10 cellular contexts compared by ENCODE assay signal in genomic region chr3:196609815-196610515, GRCh38. TPM values are rescaled to one million over a fixed set of nuclear protein-coding genes. Genes with fewer than 3 reads are reported as not detected.
DNase-seq lines count a peak whose midpoint lies in the region; ATAC-seq and TF ChIP-seq lines count a peak whose summit lies in the region.
"Had no signal": no experiment of that assay in that cellular context is flagged by ENCODE, and none has a peak within 500 bp of the region (broad histone marks: within the 10 kb centered on the region; RNA-seq: fewer than 3 reads in every experiment).

No MANE protein-coding gene starts in this region.

- intact Hi-C loops in activated CD4-positive, alpha-beta T cell treated with anti-CD3 and anti-CD28 coated beads for 36 hours (cut with DNase I, micrococcal nuclease), result loop anchor here (1.0 to 10.0 kb wide), 11 partner anchors 22 to 360 kb away; partner anchors contain the start of genes CEP19 (in 1 of the 2), FBXO45 (in 1 of the 2), NCBP2 (in 1 of the 2) and NRROS (in 1 of the 2)
- intact Hi-C loops in dendritic cell treated with granulocyte-macrophage colony-stimulating factor and Interleukin-4, amounts not matched to agents 40 ng/mL and 50 ng/mL, for 4 days (cut with micrococcal nuclease), result loop anchor here (1.0 to 2.0 kb wide), 2 partner anchors 31 to 75 kb away; no protein-coding TSS in a partner anchor

- peak overlapping the region; percentile 1; the same call in 1 of the 2 replicates for H3K9ac ChIP-seq in OCI-LY1 (ENCODE audit: low read length)
- H3K9ac ChIP-seq: SK-N-SH had no signal

- H3K4me2 ChIP-seq in OCI-LY1 (ENCODE audit: low read length), result peak overlapping the region; percentile 20; the same call in 1 of the 2 replicates
- H3K4me2 ChIP-seq: SK-N-SH had no signal

- no peaks in the 10 kb centered on the region for H4K20me1 ChIP-seq in OCI-LY1 (ENCODE audit: insufficient read depth, low read length)

- no peak overlapping the region for H2AFZ ChIP-seq in OCI-LY1 (ENCODE audit: low read length)

- peaks cover 8% of the 10 kb centered on the region for H3K4me1 ChIP-seq in OCI-LY1 (ENCODE audit: insufficient read depth, low read length, severe bottlenecking)

- no peak for DNase-seq in activated CD4-positive, alpha-beta T cell treated with anti-CD3 and anti-CD28 coated beads for 36 hours
- DNase-seq in activated CD4-positive, alpha-beta T cell treated with anti-CD3 and anti-CD28 coated beads for 48 hours, result no peak

- H3K79me2 ChIP-seq in OCI-LY1 (ENCODE audit: insufficient read depth, low read length), result no peaks in the 10 kb centered on the region

- H3K4me3 Mint-ChIP-seq in activated CD4-positive, alpha-beta T cell treated with anti-CD3 and anti-CD28 coated beads for 36 hours, result peak overlapping the region; percentile 39
- peak overlapping the region; percentile 43 for H3K4me3 Mint-ChIP-seq in dendritic cell treated with granulocyte-macrophage colony-stimulating factor and Interleukin-4, amounts not matched to agents 40 ng/mL and 50 ng/mL, for 4 days
- H3K4me3 Mint-ChIP-seq in stimulated activated memory B cell treated with anti-CD40 and anti-IgM and Interleukin-4, amounts not matched to agents 10 μg/mL and 1 μg/mL and 100 μg/mL, for 72 hours, result peak overlapping the region; percentile 20

- H3K4me1 Mint-ChIP-seq in activated CD4-positive, alpha-beta T cell treated with anti-CD3 and anti-CD28 coated beads for 36 hours, result peaks cover 23% of the 10 kb centered on the region
- H3K4me1 Mint-ChIP-seq in dendritic cell treated with granulocyte-macrophage colony-stimulating factor and Interleukin-4, amounts not matched to agents 40 ng/mL and 50 ng/mL, for 4 days (ENCODE audit: low read depth), result peaks cover 27% of the 10 kb centered on the region
- peaks cover 13% of the 10 kb centered on the region for H3K4me1 Mint-ChIP-seq in stimulated activated memory B cell treated with anti-CD40 and anti-IgM and Interleukin-4, amounts not matched to agents 10 μg/mL and 1 μg/mL and 100 μg/mL, for 72 hours

- H3K9me3 ChIP-seq in OCI-LY1 (ENCODE audit: low read length), result no peaks in the 10 kb centered on the region

- no peak for TF ChIP-seq CTCF in OCI-LY1 (IDR thresholded peaks at IDR 0.05; ENCODE audit: low read length)

- no peaks in the 10 kb centered on the region for H3K36me3 ChIP-seq in OCI-LY1 (ENCODE audit: insufficient read depth, low read length)
- H3K36me3 ChIP-seq: cardiac muscle cell had no signal

- H3K27me3 ChIP-seq in OCI-LY1 (ENCODE audit: insufficient read depth, low read length), result no peaks in the 10 kb centered on the region; the same call in 1 of the 2 replicates
- H3K27me3 ChIP-seq: cardiac muscle cell had no signal

- H3K27ac ChIP-seq in OCI-LY1 (ENCODE audit: low read depth, low read length, poor library complexity, severe bottlenecking), result peak overlapping the region; percentile 8
- H3K27ac ChIP-seq: cardiac muscle cell had no signal

- POLR2A ChIA-PET in activated CD4-positive, alpha-beta T cell treated with anti-CD3 and anti-CD28 coated beads for 36 hours (lab: Charles Lee), result interaction anchor here (0.7 to 1.4 kb wide), 3 partner anchors 30 to 84 kb away, joined by 3 to 5 read pairs (median 3); partner anchors contain the start of genes FBXO45, NRROS and WDR53

- CTCF ChIA-PET in activated CD4-positive, alpha-beta T cell treated with anti-CD3 and anti-CD28 coated beads for 36 hours (lab: Charles Lee), result interaction anchor here (0.5 to 12.4 kb wide), 33 partner anchors 8 to 335 kb away, joined by 3 to 216 read pairs (median 4); no protein-coding TSS in a partner anchor

- no peaks in the 10 kb centered on the region for H3K27me3 Mint-ChIP-seq in activated CD4-positive, alpha-beta T cell treated with anti-CD3 and anti-CD28 coated beads for 36 hours
- H3K27me3 Mint-ChIP-seq in dendritic cell treated with granulocyte-macrophage colony-stimulating factor and Interleukin-4, amounts not matched to agents 40 ng/mL and 50 ng/mL, for 4 days, result no peaks in the 10 kb centered on the region
- H3K27me3 Mint-ChIP-seq in stimulated activated memory B cell treated with anti-CD40 and anti-IgM and Interleukin-4, amounts not matched to agents 10 μg/mL and 1 μg/mL and 100 μg/mL, for 72 hours, result no peaks in the 10 kb centered on the region

- peak; percentile 37 for ATAC-seq in activated CD4-positive, alpha-beta T cell treated with anti-CD3 and anti-CD28 coated beads for 36 hours
- no peak for ATAC-seq in stimulated activated memory B cell treated with anti-CD40 and anti-IgM and Interleukin-4, amounts not matched to agents 10 μg/mL and 1 μg/mL and 100 μg/mL, for 72 hours
- ATAC-seq in GM19328 (IDR thresholded peaks at IDR 0.05; ENCODE audit: unreplicated experiment) (no peak), HG02798 (IDR thresholded peaks at IDR 0.05; ENCODE audit: poor library complexity, unreplicated experiment) (no peak), GM18498 (IDR thresholded peaks at IDR 0.05; ENCODE audit: unreplicated experiment) (no peak)

- no peaks in the 10 kb centered on the region for H3K36me3 Mint-ChIP-seq in activated CD4-positive, alpha-beta T cell treated with anti-CD3 and anti-CD28 coated beads for 36 hours (ENCODE audit: low read depth)
- H3K36me3 Mint-ChIP-seq in dendritic cell treated with granulocyte-macrophage colony-stimulating factor and Interleukin-4, amounts not matched to agents 40 ng/mL and 50 ng/mL, for 4 days (ENCODE audit: low read depth), result no peaks in the 10 kb centered on the region
- H3K36me3 Mint-ChIP-seq in stimulated activated memory B cell treated with anti-CD40 and anti-IgM and Interleukin-4, amounts not matched to agents 10 μg/mL and 1 μg/mL and 100 μg/mL, for 72 hours, result no peaks in the 10 kb centered on the region

- H3K9me3 Mint-ChIP-seq in activated CD4-positive, alpha-beta T cell treated with anti-CD3 and anti-CD28 coated beads for 36 hours (ENCODE audit: low read depth), result no peaks in the 10 kb centered on the region
- H3K9me3 Mint-ChIP-seq in dendritic cell treated with granulocyte-macrophage colony-stimulating factor and Interleukin-4, amounts not matched to agents 40 ng/mL and 50 ng/mL, for 4 days, result no peaks in the 10 kb centered on the region
- H3K9me3 Mint-ChIP-seq in stimulated activated memory B cell treated with anti-CD40 and anti-IgM and Interleukin-4, amounts not matched to agents 10 μg/mL and 1 μg/mL and 100 μg/mL, for 72 hours, result peaks cover 3% of the 10 kb centered on the region

- no peaks in the 10 kb centered on the region for H3K9me2 ChIP-seq in OCI-LY1 (ENCODE audit: low read depth, low read length)
- H3K9me2 ChIP-seq: SK-N-SH had no signal

- H3F3A ChIP-seq in OCI-LY1 (ENCODE audit: insufficient read depth, low read length), result no peaks in the 10 kb centered on the region

- peak overlapping the region; percentile 76 for H3K27ac Mint-ChIP-seq in activated CD4-positive, alpha-beta T cell treated with anti-CD3 and anti-CD28 coated beads for 36 hours
- H3K27ac Mint-ChIP-seq in dendritic cell treated with granulocyte-macrophage colony-stimulating factor and Interleukin-4, amounts not matched to agents 40 ng/mL and 50 ng/mL, for 4 days, result peak overlapping the region; percentile 79
- peak overlapping the region; percentile 63 for H3K27ac Mint-ChIP-seq in stimulated activated memory B cell treated with anti-CD40 and anti-IgM and Interleukin-4, amounts not matched to agents 10 μg/mL and 1 μg/mL and 100 μg/mL, for 72 hours

- no peak overlapping the region for H3K4me3 ChIP-seq in OCI-LY1 (ENCODE audit: low read depth, low read length, poor library complexity, severe bottlenecking)
- H3K4me3 ChIP-seq: cardiac muscle cell had no signal

RNA-seq across cellular contexts. Expression of gene NRROS, which starts 29.5 kb away (rescaled TPM):
- total RNA-seq in activated CD4-positive, alpha-beta T cell treated with anti-CD3 and anti-CD28 coated beads for 36 hours, result 10 to 100 TPM; 19.6 to 19.7 TPM

RNA-seq across cellular contexts. Expression of gene FBXO45, which starts 41.5 kb away (rescaled TPM):
- total RNA-seq in activated CD4-positive, alpha-beta T cell treated with anti-CD3 and anti-CD28 coated beads for 36 hours, result 10 to 100 TPM; 12.7 to 16.2 TPM

RNA-seq across cellular contexts. Expression of gene WDR53, which starts 41.6 kb away (rescaled TPM):
- 10 to 100 TPM; 12.8 to 21.4 TPM for total RNA-seq in activated CD4-positive, alpha-beta T cell treated with anti-CD3 and anti-CD28 coated beads for 36 hours
